Comparison of ENCODE assay signal across 22 cellular contexts in genomic region chr10:74841265-74841973, GRCh38. TPM values are rescaled to one million over a fixed set of nuclear protein-coding genes. Genes with fewer than 3 reads are reported as not detected.
DNase-seq lines count a peak whose midpoint lies in the region; ATAC-seq, FAIRE-seq and TF ChIP-seq lines count a peak whose summit lies in the region.
"Had no signal": no experiment of that assay in that cellular context is flagged by ENCODE, and none has a peak within 500 bp of the region (broad histone marks: within the 10 kb centered on the region; RNA-seq: fewer than 3 reads in every experiment).

No MANE protein-coding gene starts in this region.

- H3K27me3 ChIP-seq in body of pancreas (no peaks in the 10 kb centered on the region), right atrium auricular region (no peaks in the 10 kb centered on the region), spleen (replicated peaks in 1 of 7) (no peaks in the 10 kb centered on the region)
- H3K27me3 ChIP-seq: MG63, neural progenitor cell had no signal

- peaks cover 31% of the 10 kb centered on the region for H3K4me1 ChIP-seq in body of pancreas
- peaks cover 0 to 61% of the 10 kb centered on the region in 2 donors for H3K4me1 ChIP-seq in right atrium auricular region
- H3K4me1 ChIP-seq in spleen = peaks cover 0 to 86% (median 31%) of the 10 kb centered on the region in 6 donors
- H3K4me1 ChIP-seq in mucosa of descending colon (ENCODE audit: low read depth) = no peaks in the 10 kb centered on the region

- H3K4me3 ChIP-seq in body of pancreas (no peak overlapping the region), right atrium auricular region (no peak overlapping the region), spleen (no peak overlapping the region), mucosa of descending colon (no peak overlapping the region)
- H3K4me3 ChIP-seq: MG63, neural progenitor cell had no signal

- TF ChIP-seq POLR2A in H54 (IDR thresholded peaks at IDR 0.05; ENCODE audit: low read depth, low read length) = no peak
- TF ChIP-seq POLR2A in body of pancreas (IDR thresholded peaks at IDR 0.05) = no peak
- TF ChIP-seq POLR2A in spleen (IDR thresholded peaks at IDR 0.05) = no peak

- TF ChIP-seq CTCF in body of pancreas (IDR thresholded peaks at IDR 0.05) = no peak
- TF ChIP-seq CTCF in right atrium auricular region (IDR thresholded peaks at IDR 0.05) = no peak
- TF ChIP-seq CTCF in spleen (IDR thresholded peaks at IDR 0.05 in 8 of 11, conservative IDR thresholded peaks at IDR 0.05 in 3 of 11) = no peak
- no peak for TF ChIP-seq CTCF in mucosa of descending colon (IDR thresholded peaks at IDR 0.05)

- no peak for DNase-seq in H54 (ENCODE audit: insufficient read length, low spot score)
- peak; percentile 32 to 73 (median 38) for DNase-seq in body of pancreas
- DNase-seq in right atrium auricular region (ENCODE audit: low spot score) = no peak
- no peak for DNase-seq in spleen
- DNase-seq in CD1c-positive myeloid dendritic cell (ENCODE audit: extremely low spot score) = no peak
- no peak for DNase-seq in mucosa of descending colon
- DNase-seq in HuH-7 (ENCODE audit: low spot score) = no peak
- no peak for DNase-seq in NCI-H128 (lab: John Stamatoyannopoulos, UW; ENCODE audit: unreplicated experiment)
- DNase-seq: activated CD4-positive, CD25-positive, alpha-beta regulatory T cell treated with anti-CD3 and anti-CD28 coated beads, Interleukin-2, amount 50 U/mL, for 72 hours; activated effector memory CD4-positive, alpha-beta T cell treated with anti-CD3 and anti-CD28 coated beads, Interleukin-2, amount 50 U/mL, for 16 hours; aorta; dermis blood vessel endothelial cell; erythroblast; glutamatergic neuron; HFFc6; mesendoderm; MG63; NCI-H187 treated with DMSO at 0.1 percent for 48 hours; NCI-H524; SIG-M5 had no signal

- ATAC-seq in body of pancreas = no peak
- no peak for ATAC-seq in mucosa of descending colon

- intact Hi-C loops in body of pancreas (cut with DNase I) (no loop called here), spleen (cut with DNase I; ENCODE audit: low total_unique reads) (no loop called here), mucosa of descending colon (cut with DNase I, micrococcal nuclease) (no loop called here)

- H3K9me3 ChIP-seq in body of pancreas (no peaks in the 10 kb centered on the region), right atrium auricular region (no peaks in the 10 kb centered on the region), spleen (no peaks in the 10 kb centered on the region), mucosa of descending colon (no peaks in the 10 kb centered on the region)
- H3K9me3 ChIP-seq: MG63 had no signal

- H3K27ac ChIP-seq in body of pancreas (peak overlapping the region in 1 of 4 donors; percentile 28), right atrium auricular region (peak overlapping the region; percentile 70 to 76), spleen (peak overlapping the region in 5 of 8 donors; percentile 43 to 77 (median 73))
- H3K27ac ChIP-seq: neural progenitor cell had no signal

- peaks cover 1 to 7% of the 10 kb centered on the region in 2 donors for H3K36me3 ChIP-seq in body of pancreas (replicated peaks in 1 of 2; ENCODE audit: insufficient read depth in 1 of 2, low read depth in 2 of 2)
- peaks cover 7% of the 10 kb centered on the region for H3K36me3 ChIP-seq in right atrium auricular region
- H3K36me3 ChIP-seq in spleen = peaks cover 0 to 36% (median 16%) of the 10 kb centered on the region in 6 donors
- H3K36me3 ChIP-seq in mucosa of descending colon (ENCODE audit: low read depth) = no peaks in the 10 kb centered on the region

- WGBS in body of pancreas, 2 donors = 51 to 59% methylated on average over 6 of the region's 6 CpGs
- WGBS in spleen, 5 donors = 90 to 95% (median 95%) methylated on average over 6 of the region's 6 CpGs

- FAIRE-seq in H54 (lab: Jason Lieb, UNC) = peak; percentile 30
- FAIRE-seq: islet of Langerhans had no signal

RNA-seq across cellular contexts. Expression of gene KAT6B, which starts 15.0 kb away (rescaled TPM):
- total RNA-seq in body of pancreas (10 to 100 TPM; 39.9 to 45.9 TPM), right atrium auricular region (10 to 100 TPM; 42.7 to 43.5 TPM), spleen (10 to 100 TPM; 36.5 to 61.0 (median 49.0) TPM), mucosa of descending colon (10 to 100 TPM; 29.5 to 60.5 (median 39.3) TPM)
- polyA plus RNA-seq in spleen = 1 to 10 TPM; 2.9 to 5.0 (median 3.1) TPM

Comparison
In these comparisons a context has a peak if more than half of its experiments do, and no peak if none do; other contexts are left out.
1. DNase-seq: peak in body of pancreas (4 of 4); none in H54 (single experiment), right atrium auricular region (single experiment), spleen (single experiment), CD1c-positive myeloid dendritic cell (single experiment), mucosa of descending colon (0 of 3), HuH-7 (single experiment) and NCI-H128 (single experiment).